In genomic region chr12:6792522-6793201, GRCh38 we compare ENCODE assay signal across 8 cellular contexts. TPM values are rescaled to one million over a fixed set of nuclear protein-coding genes. Genes with fewer than 3 reads are reported as not detected.
A peak's percentile ranks its signal among the peaks of the same experiment; 100 is the strongest.
DNase-seq lines count a peak whose midpoint lies in the region; ATAC-seq and TF ChIP-seq lines count a peak whose summit lies in the region.

No MANE protein-coding gene starts in this region.

- H3K36me3 ChIP-seq in Peyer's patch: no peaks in the 10 kb centered on the region

- no peak for TF ChIP-seq POLR2A in Peyer's patch (IDR thresholded peaks at IDR 0.05)

- H3K27me3 Mint-ChIP-seq in nephron (ENCODE audit: low read depth): no peaks in the 10 kb centered on the region

- no peaks in the 10 kb centered on the region for H3K36me3 Mint-ChIP-seq in nephron (ENCODE audit: low read depth)

- H3K27ac Mint-ChIP-seq in nephron: peak overlapping the region; percentile 96 to 98 (median 97)

- DNase-seq in GDM1 (lab: John Stamatoyannopoulos, UW) (peak; percentile 73), Peyer's patch (no peak), dermis blood vessel endothelial cell (no peak)
- DNase-seq in central memory CD4-positive, alpha-beta T cell: peak; percentile 66
- DNase-seq in stimulated activated CD8-positive, alpha-beta memory T cell treated with anti-CD3 and anti-CD28 coated beads, Interleukin-4, amount 100 ng/mL, for 48 hours: no peak

- H3K4me1 Mint-ChIP-seq in nephron: peaks cover 30% of the 10 kb centered on the region

- H3K4me1 ChIP-seq in Peyer's patch: peaks cover 0 to 10% (median 1%) of the 10 kb centered on the region in 4 donors

- no peak for TF ChIP-seq CTCF in Peyer's patch (IDR thresholded peaks at IDR 0.05)
- no peak for TF ChIP-seq CTCF in nephron (IDR thresholded peaks at IDR 0.05; ENCODE audit: unreplicated experiment in 3 of 3)

- H3K27ac ChIP-seq in Peyer's patch: peak overlapping the region in 3 of 4 donors; percentile 61 to 76 (median 71)

- H3K4me3 Mint-ChIP-seq in nephron: peak overlapping the region; percentile 60 to 69 (median 65)

- ATAC-seq in HG02678 (IDR thresholded peaks at IDR 0.05; ENCODE audit: unreplicated experiment): no peak
- ATAC-seq in HG03045 (IDR thresholded peaks at IDR 0.05; ENCODE audit: unreplicated experiment): no peak

- H3K9me3 ChIP-seq in Peyer's patch: no peaks in the 10 kb centered on the region

- H3K27me3 ChIP-seq in Peyer's patch: no peaks in the 10 kb centered on the region

- H3K4me3 ChIP-seq in Peyer's patch: peak overlapping the region in 3 of 4 donors; percentile 16 to 35 (median 22)

- H3K9me3 Mint-ChIP-seq in nephron: no peaks in the 10 kb centered on the region

RNA-seq across cellular contexts. Expression of gene CD4, which starts 3.3 kb away (rescaled TPM):
- total RNA-seq in Peyer's patch: 1 to 10 TPM; 2.1 to 9.1 (median 4.0) TPM
- total RNA-seq in dermis blood vessel endothelial cell: not detected in 2 replicates

RNA-seq across cellular contexts. Expression of gene LAG3, which starts 20.3 kb away (rescaled TPM):
- total RNA-seq in Peyer's patch (1 to 10 TPM in 3 of 4 donors, not detected in 1; 1.3 to 3.0 (median 1.6) TPM), dermis blood vessel endothelial cell (under 0.01 and 0.05 TPM in 2 replicates)

RNA-seq across cellular contexts. Expression of gene PTMS, which starts 26.5 kb away (rescaled TPM):
- total RNA-seq in Peyer's patch: 10 to 100 TPM; 44.2 to 87.5 (median 53.0) TPM
- total RNA-seq in dermis blood vessel endothelial cell: 65.5 and 130 TPM in 2 replicates

RNA-seq across cellular contexts. Expression of gene GPR162, which starts 29.0 kb away (rescaled TPM):
- 10 to 100 TPM in 1 of 4 donors, 1 to 10 TPM in 2, not detected in 1; 2.5 to 11.6 (median 4.1) TPM for total RNA-seq in Peyer's patch
- total RNA-seq in dermis blood vessel endothelial cell: 0.93 and 1.9 TPM in 2 replicates

RNA-seq across cellular contexts. Expression of gene P3H3, which starts 35.5 kb away (rescaled TPM):
- total RNA-seq in Peyer's patch (10 to 100 TPM in 2 of 4 donors, 1 to 10 TPM in 2; 3.7 to 40.4 (median 8.7) TPM), dermis blood vessel endothelial cell (18.8 and 22.1 TPM in 2 replicates)

Comparison
In these comparisons a context has a peak if more than half of its experiments do, and no peak if none do; other contexts are left out.
1. DNase-seq: peak in GDM1 (single experiment) and central memory CD4-positive, alpha-beta T cell (single experiment); none in Peyer's patch (0 of 3), stimulated activated CD8-positive, alpha-beta memory T cell treated with anti-CD3 and anti-CD28 coated beads, Interleukin-4, amount 100 ng/mL, for 48 hours (single experiment) and dermis blood vessel endothelial cell (single experiment).